ENCODE assay signal across 7 cellular contexts in genomic region chr1:52702886-52703787, GRCh38. TPM values are rescaled to one million over a fixed set of nuclear protein-coding genes. Genes with fewer than 3 reads are reported as not detected.
DNase-seq lines count a peak whose midpoint lies in the region; ATAC-seq and TF ChIP-seq lines count a peak whose summit lies in the region.

No MANE protein-coding gene starts in this region.

- ATAC-seq in HG03066 (IDR thresholded peaks at IDR 0.05; ENCODE audit: low read depth, unreplicated experiment) (peak; percentile 89), left lobe of liver (peak; percentile 73)

- peak; percentile 93 to 96 for DNase-seq in NCI-H524 (lab: John Stamatoyannopoulos, UW)
- DNase-seq in activated CD4-positive, alpha-beta T cell treated with anti-CD3 and anti-CD28 coated beads, Interleukin-2, amount 50 U/mL, for 4 hours = peak; percentile 69 to 72
- DNase-seq in dermis blood vessel endothelial cell = peak; percentile 94
- peak; percentile 96 for DNase-seq in left lobe of liver (ENCODE audit: low spot score)
- peak; percentile 88 for DNase-seq in stimulated activated CD4-positive, alpha-beta T cell treated with anti-CD3 and anti-CD28 coated beads, Interleukin-1b, Interleukin-23, amount 100 ng/mL, for 48 hours

- peak; percentile 54 for TF ChIP-seq POLR2A in GM18526 (IDR thresholded peaks at IDR 0.05; ENCODE audit: extremely low read depth, insufficient read length)

RNA-seq across cellular contexts. Expression of gene COA7, which starts 5.0 kb away (rescaled TPM):
- total RNA-seq in dermis blood vessel endothelial cell (12.6 and 17.2 TPM in 2 replicates), left lobe of liver (16.9 TPM)

RNA-seq across cellular contexts. Expression of gene ZYG11B, which starts 23.1 kb away (rescaled TPM):
- total RNA-seq in dermis blood vessel endothelial cell (45.0 and 49.7 TPM in 2 replicates), left lobe of liver (35.5 TPM)

Comparison
In these comparisons a context has a peak if more than half of its experiments do, and no peak if none do; other contexts are left out.
1. Peak in every context shown above with its lines: DNase-seq and ATAC-seq.